Comparison of ENCODE assay signal across 9 cellular contexts in genomic region chr10:30736685-30737232, GRCh38.
DNase-seq lines count a peak whose midpoint lies in the region; ATAC-seq and TF ChIP-seq lines count a peak whose summit lies in the region.
"Had no signal": no experiment of that assay in that cellular context is flagged by ENCODE, and none has a peak within 500 bp of the region (broad histone marks: within the 10 kb centered on the region; RNA-seq: fewer than 3 reads in every experiment).

No MANE protein-coding gene starts in this region.

- WGBS in GM23248 (ENCODE audit: low coverage in 1 of 2, low lambda C conversion rate in 2 of 2, missing lambda C conversion rate in 2 of 2), 2 experiments, result 5 to 10% methylated on average over 10 of the region's 10 CpGs

- H3K36me3 Mint-ChIP-seq in brain, result no peaks in the 10 kb centered on the region

- DNase-seq in GM23248, result peak; percentile 99
- DNase-seq in LoVo (ENCODE audit: low spot score), result peak; percentile 38
- peak; percentile 100 for DNase-seq in renal cortical epithelial cell (ENCODE audit: low read depth)
- no peak for DNase-seq in COLO668 (lab: John Stamatoyannopoulos, UW; ENCODE audit: unreplicated experiment)
- no peak for DNase-seq in activated CD4-positive, CD25-positive, alpha-beta regulatory T cell treated with anti-CD3 and anti-CD28 coated beads, Interleukin-2, amount 50 U/mL, for 72 hours
- DNase-seq in substantia nigra (lab: John Stamatoyannopoulos, UW), result no peak
- DNase-seq: lower lobe of right lung had no signal

- in situ Hi-C loops in GM23248 (cut with MboI), result loop anchor here (25.0 kb wide), 1 partner anchor 1076 kb away; no protein-coding TSS in a partner anchor

- no peaks in the 10 kb centered on the region for H3K9me3 ChIP-seq in GM23248 (ENCODE audit: low read depth)
- H3K9me3 ChIP-seq: lower lobe of right lung had no signal

- H3K4me1 Mint-ChIP-seq in brain, result peaks cover 9% of the 10 kb centered on the region

- no peaks in the 10 kb centered on the region for H3K9me2 ChIP-seq in GM23248 (ENCODE audit: insufficient read depth)

- no peak overlapping the region for H3K4me3 Mint-ChIP-seq in brain

- H3K4me3 ChIP-seq in GM23248, result 0 out of 2 replicates have a peak overlapping the region, but pooled peaks have one; percentile 4
- H3K4me3 ChIP-seq: lower lobe of right lung had no signal

- ATAC-seq in GM18505 (IDR thresholded peaks at IDR 0.05; ENCODE audit: unreplicated experiment), result peak; percentile 72

- no peaks in the 10 kb centered on the region for H4K20me1 ChIP-seq in GM23248 (ENCODE audit: insufficient read depth)

- peaks cover 12% of the 10 kb centered on the region for H3K4me1 ChIP-seq in GM23248 (ENCODE audit: insufficient read depth)
- H3K4me1 ChIP-seq: lower lobe of right lung had no signal

- peak overlapping the region; percentile 27 for H3K4me2 ChIP-seq in GM23248 (ENCODE audit: unreplicated experiment)

- peak overlapping the region; percentile 67 for H2AFZ ChIP-seq in GM23248

- no peak for TF ChIP-seq POLR2A in GM18505 (IDR thresholded peaks at IDR 0.05; ENCODE audit: borderline replicate concordance, extremely low read depth, insufficient read depth, insufficient read length)

- H3K27ac ChIP-seq in GM23248 (peak overlapping the region; percentile 93), substantia nigra (ENCODE audit: low read depth, low read length, poor library complexity, severe bottlenecking) (no peak overlapping the region)
- H3K27ac ChIP-seq: lower lobe of right lung had no signal

- TF ChIP-seq CTCF in brain (conservative IDR thresholded peaks at IDR 0.05), result no peak

- H3K9ac ChIP-seq in GM23248, result peak overlapping the region; percentile 70

- H3K27me3 Mint-ChIP-seq in brain, result no peaks in the 10 kb centered on the region

- no peaks in the 10 kb centered on the region for H3K79me2 ChIP-seq in GM23248 (ENCODE audit: insufficient read depth)

- H3K9me3 Mint-ChIP-seq in brain, result peaks cover 2 to 11% (median 6%) of the 10 kb centered on the region in 5 experiments

- 0 out of 2 replicates have a peak, but pooled peaks cover 6% of the 10 kb centered on the region for H3F3A ChIP-seq in GM23248 (ENCODE audit: insufficient read depth)

- H3K27ac Mint-ChIP-seq in brain, result peak overlapping the region in 3 of 5 experiments; percentile 52 to 92 (median 70)

- no peaks in the 10 kb centered on the region for H3K27me3 ChIP-seq in GM23248 (replicated peaks; ENCODE audit: insufficient read depth)

- H3K36me3 ChIP-seq in GM23248 (ENCODE audit: low read depth), result no peaks in the 10 kb centered on the region
- H3K36me3 ChIP-seq: lower lobe of right lung had no signal

Comparison
In these comparisons a context has a peak if more than half of its experiments do, and no peak if none do; other contexts are left out.
1. DNase-seq: peak in GM23248 (single experiment), LoVo (single experiment) and renal cortical epithelial cell (single experiment); none in COLO668 (single experiment), activated CD4-positive, CD25-positive, alpha-beta regulatory T cell treated with anti-CD3 and anti-CD28 coated beads, Interleukin-2, amount 50 U/mL, for 72 hours (single experiment) and substantia nigra (0 of 49).